20 cellular contexts compared by ENCODE assay signal in the genomic region with DNA sequence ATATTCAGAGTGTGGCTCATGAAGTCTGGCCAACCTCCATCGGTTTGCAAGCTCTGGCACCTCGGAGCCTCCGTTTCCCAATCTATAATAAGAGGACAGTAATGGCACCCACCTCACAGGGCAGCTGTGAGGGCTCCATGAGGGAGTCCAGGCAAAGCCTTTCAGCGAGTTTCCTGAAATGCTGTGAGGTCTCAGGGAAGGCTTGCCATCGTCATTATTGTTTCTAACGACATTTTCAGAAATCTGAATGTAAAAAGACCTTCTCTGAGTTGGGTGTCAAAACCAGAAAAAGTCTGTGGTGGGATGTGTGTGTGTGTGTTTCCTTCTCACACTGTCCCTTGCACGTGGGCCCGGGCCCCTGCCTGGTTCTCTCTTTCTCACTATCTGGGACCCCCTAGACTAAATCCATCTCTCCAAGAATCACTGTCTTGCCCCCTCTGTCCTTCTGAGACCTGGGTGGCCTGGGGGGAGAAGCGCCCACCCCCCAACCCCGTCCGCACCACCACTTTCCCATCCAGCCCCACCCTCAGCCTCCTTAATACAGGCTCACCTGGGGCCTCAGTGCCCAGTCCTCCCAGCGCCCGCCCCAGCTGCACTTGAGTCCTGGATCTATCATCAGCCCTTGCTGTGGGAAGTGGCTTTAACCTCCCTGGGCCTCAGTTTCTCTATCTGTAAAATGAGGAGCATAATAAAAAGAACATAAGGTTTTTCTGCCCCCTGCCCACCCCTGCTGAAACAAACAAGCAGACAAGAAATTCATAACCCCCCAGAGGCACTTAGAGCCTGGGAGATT.
"Had no signal": no experiment of that assay in that cellular context is flagged by ENCODE, and none has a peak within 500 bp of the region (broad histone marks: within the 10 kb centered on the region; RNA-seq: fewer than 3 reads in every experiment).

No MANE protein-coding gene starts in this region.

- H3K4me3 ChIP-seq: coronary artery, esophagus muscularis mucosa, hepatocyte, lung, smooth muscle cell, stomach, upper lobe of left lung had no signal

- H3K27ac Mint-ChIP-seq: activated CD4-positive, alpha-beta memory T cell treated with anti-CD3 and anti-CD28 coated beads for 36 hours; activated T-helper 17 cell treated with anti-CD3 and anti-CD28 coated beads, Interleukin-2, amount 50 U/mL, for 72 hours had no signal

- H3K9me3 Mint-ChIP-seq: activated CD4-positive, alpha-beta memory T cell treated with anti-CD3 and anti-CD28 coated beads for 36 hours; activated T-helper 17 cell treated with anti-CD3 and anti-CD28 coated beads, Interleukin-2, amount 50 U/mL, for 72 hours had no signal

- H3K9me3 ChIP-seq: esophagus muscularis mucosa, neutrophil, stomach, upper lobe of left lung had no signal

- H3K4me3 Mint-ChIP-seq: activated CD4-positive, alpha-beta memory T cell treated with anti-CD3 and anti-CD28 coated beads for 36 hours; activated T-helper 17 cell treated with anti-CD3 and anti-CD28 coated beads, Interleukin-2, amount 50 U/mL, for 72 hours had no signal

- H3K27ac ChIP-seq: coronary artery, esophagus muscularis mucosa, hepatocyte, neutrophil, parathyroid adenoma, upper lobe of left lung, WERI-Rb-1 had no signal

- DNase-seq: activated CD4-positive, alpha-beta memory T cell treated with anti-CD3 and anti-CD28 coated beads for 36 hours; activated naive CD4-positive, alpha-beta T cell; activated T-cell treated with anti-CD3 and anti-CD28 coated beads, Interleukin-2, amount 50 U/mL, for 1 hour; aorta; effector CD4-positive, alpha-beta T cell; left colon; stimulated activated CD4-positive, alpha-beta T cell treated with anti-CD3 and anti-CD28 coated beads, Interleukin-4, amount 100 ng/mL, for 1 hour; stomach; SW 1271; upper lobe of left lung; WERI-Rb-1 had no signal

- H3K36me3 ChIP-seq: esophagus muscularis mucosa, neutrophil, stomach, upper lobe of left lung, WERI-Rb-1 had no signal

- H3K9ac ChIP-seq: parathyroid adenoma had no signal

- H3K27me3 ChIP-seq: esophagus muscularis mucosa had no signal

- ATAC-seq: activated T-helper 17 cell treated with anti-CD3 and anti-CD28 coated beads, Interleukin-2, amount 50 U/mL, for 72 hours; left colon; sciatic nerve had no signal

- H3K36me3 Mint-ChIP-seq: activated CD4-positive, alpha-beta memory T cell treated with anti-CD3 and anti-CD28 coated beads for 36 hours had no signal
